8 cellular contexts compared by ENCODE assay signal in the genomic region with DNA sequence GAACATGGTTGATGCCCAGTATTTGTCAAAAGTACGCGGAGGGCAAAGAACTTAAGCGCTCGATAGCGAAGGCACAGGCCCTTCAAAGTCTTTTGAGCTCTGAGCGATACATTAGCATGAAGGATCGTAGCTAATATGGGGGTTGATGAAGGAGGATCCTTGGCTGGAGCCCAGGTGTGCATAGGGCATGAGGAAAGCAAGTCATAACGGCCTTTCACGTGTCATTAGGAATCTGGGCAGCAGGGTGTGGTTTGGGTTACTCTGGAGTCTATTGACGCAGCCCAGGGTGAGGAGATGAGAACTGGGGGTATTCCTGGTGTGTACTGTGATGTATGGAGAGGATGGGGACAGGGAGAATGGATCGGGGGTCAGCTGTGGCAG. TPM values are rescaled to one million over a fixed set of nuclear protein-coding genes. Genes with fewer than 3 reads are reported as not detected.
DNase-seq lines count a peak whose midpoint lies in the region; ATAC-seq and TF ChIP-seq lines count a peak whose summit lies in the region.

No MANE protein-coding gene starts in this region.

- peak overlapping the region; percentile 72 for H3K4me3 ChIP-seq in A673 (ENCODE audit: low read depth, low read length, poor library complexity, severe bottlenecking)
- peak overlapping the region; percentile 97 for H3K4me3 ChIP-seq in GM12875 (ENCODE audit: low read depth, low read length)
- H3K4me3 ChIP-seq in right atrium auricular region = peak overlapping the region; percentile 79 to 80

- peak overlapping the region; percentile 98 for H3K27ac Mint-ChIP-seq in activated naive CD8-positive, alpha-beta T cell treated with anti-CD3 and anti-CD28 coated beads for 36 hours

- peak overlapping the region; percentile 94 for H3K27ac ChIP-seq in A673 (ENCODE audit: low read depth, low read length, poor library complexity, severe bottlenecking)
- peak overlapping the region; percentile 96 to 97 for H3K27ac ChIP-seq in right atrium auricular region

- CTCF ChIA-PET in A673 (lab: Charles Lee) = no interaction called here

- POLR2A ChIA-PET in A673 (lab: Charles Lee; ENCODE audit: low non-redundant PET) = no interaction called here

- H3K4me1 ChIP-seq in A673 (ENCODE audit: insufficient read depth, low read length, poor library complexity, severe bottlenecking) (no peaks in the 10 kb centered on the region), right atrium auricular region (peaks cover 0 to 23% of the 10 kb centered on the region in 2 donors)

- no peaks in the 10 kb centered on the region for H3K27me3 ChIP-seq in A673 (replicated peaks; ENCODE audit: insufficient read depth, low read depth, low read length, poor library complexity)
- H3K27me3 ChIP-seq in right atrium auricular region = no peaks in the 10 kb centered on the region

- BruUV-seq in A673 (replicated peaks; lab: Mats Ljungman, UMichigan) = no TSS peak

- TF ChIP-seq CTCF in A673 (conservative IDR thresholded peaks at IDR 0.05; ENCODE audit: low read depth, low read length) (no peak), GM12875 (IDR thresholded peaks at IDR 0.05; ENCODE audit: borderline replicate concordance, insufficient read depth, low read depth, low read length) (no peak), right atrium auricular region (IDR thresholded peaks at IDR 0.05) (no peak)

- peaks cover 1% of the 10 kb centered on the region for H3K27me3 Mint-ChIP-seq in activated naive CD8-positive, alpha-beta T cell treated with anti-CD3 and anti-CD28 coated beads for 36 hours

- no peaks in the 10 kb centered on the region for H3K9me3 ChIP-seq in A673 (ENCODE audit: low read depth, low read length, poor library complexity, severe bottlenecking)
- no peaks in the 10 kb centered on the region for H3K9me3 ChIP-seq in right atrium auricular region

- H3K4me3 Mint-ChIP-seq in activated naive CD8-positive, alpha-beta T cell treated with anti-CD3 and anti-CD28 coated beads for 36 hours = peak overlapping the region; percentile 89

- peaks cover 5% of the 10 kb centered on the region for H3K9me3 Mint-ChIP-seq in activated naive CD8-positive, alpha-beta T cell treated with anti-CD3 and anti-CD28 coated beads for 36 hours

- H3K4me1 Mint-ChIP-seq in activated naive CD8-positive, alpha-beta T cell treated with anti-CD3 and anti-CD28 coated beads for 36 hours = peaks cover 39% of the 10 kb centered on the region

- intact Hi-C loops in A673 (cut with micrococcal nuclease; ENCODE audit: unreplicated experiment) = no loop called here

- ATAC-seq in HG02610 (IDR thresholded peaks at IDR 0.05; ENCODE audit: unreplicated experiment) = no peak
- no peak for ATAC-seq in HG02759 (IDR thresholded peaks at IDR 0.05; ENCODE audit: unreplicated experiment)

- peaks cover 38% of the 10 kb centered on the region for H3K36me3 Mint-ChIP-seq in activated naive CD8-positive, alpha-beta T cell treated with anti-CD3 and anti-CD28 coated beads for 36 hours

- H3K36me3 ChIP-seq in A673 (ENCODE audit: insufficient read depth, low read length, poor library complexity, severe bottlenecking) (no peaks in the 10 kb centered on the region), right atrium auricular region (peaks cover 9% of the 10 kb centered on the region)

- DNase-seq in A673 (ENCODE audit: low spot score) (peak; percentile 10), LoVo (ENCODE audit: low spot score) (peak; percentile 65), right atrium auricular region (ENCODE audit: low spot score) (no peak), renal cortical epithelial cell (ENCODE audit: low read depth) (peak; percentile 42)
- DNase-seq in activated naive CD8-positive, alpha-beta T cell treated with anti-CD3 and anti-CD28 coated beads for 36 hours = no peak

RNA-seq across cellular contexts. Expression of a gene that starts 0.6 kb away (rescaled TPM):
- total RNA-seq in A673 (2021) (12.0 and 13.5 TPM in 2 replicates), right atrium auricular region (10 to 100 TPM; 19.9 to 21.1 TPM), renal cortical epithelial cell (29.7 and 45.7 TPM in 2 replicates)
- 10 to 100 TPM; 31.5 to 34.6 TPM for total RNA-seq in activated naive CD8-positive, alpha-beta T cell treated with anti-CD3 and anti-CD28 coated beads for 36 hours

RNA-seq across cellular contexts. Expression of a gene that starts 31.7 kb away (rescaled TPM):
- not detected in 2 replicates for total RNA-seq in A673 (2021)
- total RNA-seq in activated naive CD8-positive, alpha-beta T cell treated with anti-CD3 and anti-CD28 coated beads for 36 hours = not detected
- total RNA-seq in right atrium auricular region = not detected
- not detected in 2 replicates for total RNA-seq in renal cortical epithelial cell

Comparison
In these comparisons a context has a peak if more than half of its experiments do, and no peak if none do; other contexts are left out.
1. DNase-seq: peak in A673 (single experiment), LoVo (single experiment) and renal cortical epithelial cell (single experiment); none in activated naive CD8-positive, alpha-beta T cell treated with anti-CD3 and anti-CD28 coated beads for 36 hours (single experiment) and right atrium auricular region (single experiment).
2. Peak in every context shown above with its lines, with median percentiles within 50 percentile points of each other: H3K4me3 ChIP-seq.